In the genomic region with DNA sequence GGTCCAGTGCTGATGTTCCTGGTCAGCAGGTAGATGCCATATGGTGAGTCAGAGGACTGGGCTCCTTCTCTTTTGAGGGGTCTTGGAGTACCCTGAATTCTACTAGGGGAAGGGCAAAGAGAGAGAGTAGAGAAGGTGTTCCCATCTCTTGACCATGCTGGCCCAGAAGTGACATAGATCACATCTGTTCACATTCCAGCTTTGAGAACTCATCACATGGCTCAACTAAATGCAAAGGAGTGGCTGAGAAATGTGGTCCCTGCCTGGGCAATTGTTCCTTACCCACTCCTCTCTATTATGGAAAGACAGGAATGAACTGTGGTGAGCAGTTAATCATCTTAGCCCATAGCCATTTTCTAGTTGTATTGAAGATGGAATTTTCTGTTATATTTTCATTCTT, we compare ENCODE assay signal across 1 cellular context.
TF ChIP-seq lines count a peak whose summit lies in the region.

No MANE protein-coding gene starts in this region.

TF ChIP-seq in IMR-90, 13 proteins besides CTCF, POLR2A, EP300 and RAD21:
- TF ChIP-seq BHLHE40 (IDR thresholded peaks at IDR 0.05; ENCODE audit: low read depth, low read length) (no peak), CHD1 (IDR thresholded peaks at IDR 0.05; ENCODE audit: low read depth, low read length) (no peak), MXI1 (IDR thresholded peaks at IDR 0.05; ENCODE audit: borderline replicate concordance, low read depth, low read length) (no peak), RFX5 (IDR thresholded peaks at IDR 0.05; ENCODE audit: low read depth, low read length) (no peak), FOS (IDR thresholded peaks at IDR 0.05; ENCODE audit: low read depth, low read length) (no peak)
- TF ChIP-seq, protein P1, sequence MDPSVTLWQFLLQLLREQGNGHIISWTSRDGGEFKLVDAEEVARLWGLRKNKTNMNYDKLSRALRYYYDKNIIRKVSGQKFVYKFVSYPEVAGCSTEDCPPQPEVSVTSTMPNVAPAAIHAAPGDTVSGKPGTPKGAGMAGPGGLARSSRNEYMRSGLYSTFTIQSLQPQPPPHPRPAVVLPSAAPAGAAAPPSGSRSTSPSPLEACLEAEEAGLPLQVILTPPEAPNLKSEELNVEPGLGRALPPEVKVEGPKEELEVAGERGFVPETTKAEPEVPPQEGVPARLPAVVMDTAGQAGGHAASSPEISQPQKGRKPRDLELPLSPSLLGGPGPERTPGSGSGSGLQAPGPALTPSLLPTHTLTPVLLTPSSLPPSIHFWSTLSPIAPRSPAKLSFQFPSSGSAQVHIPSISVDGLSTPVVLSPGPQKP (IDR thresholded peaks at IDR 0.05; ENCODE audit: borderline replicate concordance, low read depth, low read length) = no peak
